ENCODE assay signal across 8 cellular contexts in genomic region chr12:98516184-98516873, GRCh38. TPM values are rescaled to one million over a fixed set of nuclear protein-coding genes. Genes with fewer than 3 reads are reported as not detected.
A peak's percentile ranks its signal among the peaks of the same experiment; 100 is the strongest.
DNase-seq lines count a peak whose midpoint lies in the region; ATAC-seq and TF ChIP-seq lines count a peak whose summit lies in the region.

No MANE protein-coding gene starts in this region.

- peak; percentile 95 for DNase-seq in CD1c-positive myeloid dendritic cell (ENCODE audit: extremely low spot score)
- peak; percentile 87 for DNase-seq in NCI-H748 treated with DMSO at 0.1 percent for 48 hours (lab: John Stamatoyannopoulos, UW)
- peak; percentile 84 to 89 for DNase-seq in activated CD4-positive, alpha-beta T cell treated with anti-CD3 and anti-CD28 coated beads, Interleukin-2, amount 50 U/mL, for 48 hours
- DNase-seq in ecto neural progenitor cell (ENCODE audit: low spot score): peak; percentile 87
- DNase-seq in lung (ENCODE audit: low spot score): peak; percentile 68
- peak; percentile 67 to 83 (median 76) for DNase-seq in stimulated activated CD4-positive, alpha-beta T cell treated with anti-CD3 and anti-CD28 coated beads, TNF-alpha, amount 100 ng/mL, for 48 hours (ENCODE audit: low read depth in 3 of 3)

- peak overlapping the region; percentile 84 to 97 for H3K27ac ChIP-seq in lung (ENCODE audit: low read depth in 1 of 2, low read length in 1 of 2)

- peak overlapping the region; percentile 84 for H3K4me3 ChIP-seq in lung

- no peaks in the 10 kb centered on the region for H3K9me3 ChIP-seq in lung (ENCODE audit: control insufficient read depth in 2 of 2, insufficient read depth in 1 of 2, low read length in 1 of 2)

- WGBS in lung, 2 donors: 1% methylated on average over 34 to 52 of the region's 52 CpGs

- H3K4me1 ChIP-seq in lung (ENCODE audit: control insufficient read depth in 2 of 2, insufficient read depth in 2 of 2, low read length in 2 of 2): peaks cover 6 to 7% of the 10 kb centered on the region in 2 donors

- TF ChIP-seq CTCF in lung (IDR thresholded peaks at IDR 0.05; ENCODE audit: control extremely low read depth, extremely low read depth): peak; percentile 72

- H3K27me3 ChIP-seq in lung (ENCODE audit: control insufficient read depth, insufficient read depth): no peaks in the 10 kb centered on the region

- H3K36me3 ChIP-seq in lung (ENCODE audit: control insufficient read depth in 2 of 2, insufficient read depth in 2 of 2, low read length in 2 of 2): no peaks in the 10 kb centered on the region

- ATAC-seq in GM19395 (IDR thresholded peaks at IDR 0.05; ENCODE audit: unreplicated experiment): peak; percentile 72
- ATAC-seq in HG03565 (IDR thresholded peaks at IDR 0.05; ENCODE audit: unreplicated experiment): peak; percentile 44
- ATAC-seq in lung (ENCODE audit: insufficient read depth, low FRiP score): peak; percentile 53

RNA-seq across cellular contexts. Expression of gene TMPO, which starts 0.9 kb away (rescaled TPM):
- 100 to 1,000 TPM in 1 of 2 donors, 10 to 100 TPM in 1; 36.8 to 149 TPM for total RNA-seq in lung
- 10 to 100 TPM; 20.7 to 24.3 TPM for polyA plus RNA-seq in lung

Comparison
In these comparisons a context has a peak if more than half of its experiments do, and no peak if none do; other contexts are left out.
1. Peak in every context shown above with its lines: DNase-seq, ATAC-seq, H3K4me3 ChIP-seq and H3K27ac ChIP-seq.